ENCODE assay signal across 1 cellular context in the genomic region with DNA sequence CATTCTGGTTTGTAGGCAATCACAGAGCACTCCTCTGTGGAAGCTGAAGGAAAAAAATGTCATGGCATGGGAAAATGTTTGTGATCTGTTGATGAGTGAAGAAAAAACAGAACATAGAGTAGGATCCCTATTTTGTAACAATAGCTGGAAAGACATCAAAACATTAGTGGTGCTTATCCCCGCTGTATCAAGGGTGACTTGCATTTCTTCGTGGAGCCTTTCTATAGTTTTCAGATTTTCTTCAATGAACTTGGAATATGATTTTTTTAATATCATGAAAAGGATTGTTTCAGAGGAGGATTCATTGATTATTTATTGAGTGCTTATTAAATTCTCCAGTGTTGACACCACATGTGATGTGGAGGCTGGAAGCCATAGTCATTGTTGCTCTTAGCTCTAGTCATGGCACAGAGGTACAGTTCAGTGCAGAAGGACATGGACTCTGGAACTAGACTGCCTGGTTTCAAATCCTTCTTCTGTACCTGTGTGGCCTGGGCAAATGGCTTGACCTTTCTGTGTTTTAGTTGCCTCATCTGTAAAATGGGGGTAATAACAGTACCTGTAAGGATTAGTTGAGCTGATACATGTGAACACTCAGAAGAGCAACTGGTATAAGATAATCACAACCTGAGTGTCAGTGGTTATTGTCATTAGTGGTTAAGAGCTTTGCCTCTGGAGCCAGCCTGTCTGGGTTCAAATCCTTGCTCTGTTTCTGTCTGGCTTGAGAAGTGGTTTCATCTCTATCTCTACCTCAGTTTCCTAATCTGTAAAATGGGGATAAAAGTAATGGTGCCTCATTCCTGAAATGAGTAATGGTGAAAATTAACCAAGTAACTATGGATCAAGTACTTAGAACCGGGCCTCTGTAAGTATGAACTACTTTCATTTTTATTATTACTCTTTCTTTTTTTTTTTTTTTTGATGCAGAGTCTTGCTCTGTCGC.
TF ChIP-seq lines count a peak whose summit lies in the region.

No MANE protein-coding gene starts in this region.

TF ChIP-seq in HepG2, 621 proteins besides CTCF, POLR2A, EP300 and RAD21:
- TF ChIP-seq HDAC1 (CRISPR knock-in tag; IDR thresholded peaks at IDR 0.05), result 0 out of 2 replicates have a peak, but pooled peaks have one; percentile 24
- TF ChIP-seq ISX (CRISPR knock-in tag; conservative IDR thresholded peaks at IDR 0.05), result no peak
- TF ChIP-seq RAD51 (IDR thresholded peaks at IDR 0.05; ENCODE audit: borderline replicate concordance), result no peak
- peak; percentile 25; the same call in 1 of the 2 replicates for TF ChIP-seq ZNF768 (CRISPR knock-in tag; IDR thresholded peaks at IDR 0.05)
- TF ChIP-seq ZNF780A (CRISPR knock-in tag; IDR thresholded peaks at IDR 0.05), result no peak
- no peak for TF ChIP-seq NRL (CRISPR knock-in tag; IDR thresholded peaks at IDR 0.05; ENCODE audit: borderline replicate concordance)
- peak; percentile 70 for TF ChIP-seq NFE2L2 (IDR thresholded peaks at IDR 0.05; ENCODE audit: low read length)
- no peak for TF ChIP-seq HIVEP1 (CRISPR knock-in tag; IDR thresholded peaks at IDR 0.05)
- 0 out of 2 replicates have a peak, but pooled peaks have one; percentile 24 for TF ChIP-seq CHD4 (IDR thresholded peaks at IDR 0.05; ENCODE audit: borderline replicate concordance, low read length)
- 0 out of 2 replicates have a peak, but pooled peaks have one; percentile 45 for TF ChIP-seq ZNF558 (CRISPR knock-in tag; IDR thresholded peaks at IDR 0.05; ENCODE audit: borderline replicate concordance)
- peak; percentile 37; the same call in 1 of the 2 replicates for TF ChIP-seq ZMYM3 (CRISPR knock-in tag; IDR thresholded peaks at IDR 0.05)
- TF ChIP-seq HNF4A (CRISPR knock-in tag; IDR thresholded peaks at IDR 0.05), result peak; percentile 25; the same call in 1 of the 2 replicates
- peak; percentile 70; the same call in 1 of the 2 replicates for TF ChIP-seq KDM1A (CRISPR knock-in tag; IDR thresholded peaks at IDR 0.05)
- TF ChIP-seq ZNF629 (CRISPR knock-in tag; conservative IDR thresholded peaks at IDR 0.05), result peak; percentile 87
- TF ChIP-seq ZNF878 (CRISPR knock-in tag; IDR thresholded peaks at IDR 0.05), result no peak
- TF ChIP-seq HOXA7 (CRISPR knock-in tag; IDR thresholded peaks at IDR 0.05), result no peak
- 0 out of 2 replicates have a peak, but pooled peaks have one; percentile 7 for TF ChIP-seq ZFX (CRISPR knock-in tag; IDR thresholded peaks at IDR 0.05; ENCODE audit: low read depth)
